In the genomic region with DNA sequence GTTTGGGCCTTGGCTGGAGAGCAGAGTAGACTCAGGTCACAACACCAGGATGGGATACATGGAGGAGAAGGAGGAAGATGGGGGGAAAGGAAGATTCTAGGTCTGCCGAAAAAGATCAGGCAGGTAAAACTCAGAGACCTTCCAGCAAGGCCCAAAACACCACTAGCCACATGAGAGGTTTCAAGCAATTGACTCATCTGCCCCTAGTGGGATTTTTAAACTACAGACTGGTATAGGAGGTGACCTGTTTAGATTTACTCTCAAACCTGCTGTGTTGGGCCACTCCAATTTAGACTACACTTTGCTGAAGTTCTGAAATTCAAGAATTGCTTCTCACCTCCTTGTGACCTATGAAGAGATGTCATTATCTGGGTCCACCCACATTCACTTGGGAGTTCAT, we compare ENCODE assay signal across 29 cellular contexts.
"Had no signal": no experiment of that assay in that cellular context is flagged by ENCODE, and none has a peak within 500 bp of the region (broad histone marks: within the 10 kb centered on the region; RNA-seq: fewer than 3 reads in every experiment).

No MANE protein-coding gene starts in this region.

- H3K27me3 Mint-ChIP-seq: activated CD8-positive, alpha-beta T cell treated with anti-CD3 and anti-CD28 coated beads for 36 hours; central memory CD8-positive, alpha-beta T cell had no signal

- H3K4me3 Mint-ChIP-seq: activated CD4-positive, alpha-beta T cell treated with anti-CD3 and anti-CD28 coated beads, Interleukin-2, amount 10 ng/mL, durations not matched to agents 24 days and 14 days; activated CD8-positive, alpha-beta T cell treated with anti-CD3 and anti-CD28 coated beads for 36 hours; activated naive CD4-positive, alpha-beta T cell treated with anti-CD3 and anti-CD28 coated beads, Interleukin-2, amount 50 U/mL, for 24 hours; activated naive CD8-positive, alpha-beta T cell treated with anti-CD3 and anti-CD28 coated beads, Interleukin-2, amount 10 ng/mL, durations not matched to agents 7 days and 5 days; activated T-cell treated with anti-CD3 and anti-CD28 coated beads, Interleukin-2, amount 50 U/mL, for 72 hours; activated T-helper 17 cell treated with anti-CD3 and anti-CD28 coated beads, Interleukin-2, amount 50 U/mL, for 72 hours; central memory CD8-positive, alpha-beta T cell had no signal

- H3K36me3 ChIP-seq: ascending aorta, cardiac muscle cell, WERI-Rb-1 had no signal

- H3K36me3 Mint-ChIP-seq: activated naive CD4-positive, alpha-beta T cell treated with anti-CD3 and anti-CD28 coated beads, Interleukin-2, amount 50 U/mL, for 24 hours; activated naive CD8-positive, alpha-beta T cell treated with anti-CD3 and anti-CD28 coated beads, Interleukin-2, amount 10 ng/mL, durations not matched to agents 7 days and 5 days had no signal

- DNase-seq: activated CD4-positive, alpha-beta T cell treated with anti-CD3 and anti-CD28 coated beads, Interleukin-2, amount 10 ng/mL, durations not matched to agents 24 days and 14 days; activated CD4-positive, alpha-beta T cell treated with anti-CD3 and anti-CD28 coated beads, Interleukin-2, amount 50 U/mL, for 4 hours; activated CD8-positive, alpha-beta T cell treated with anti-CD3 and anti-CD28 coated beads for 36 hours; activated effector memory CD4-positive, alpha-beta T cell treated with anti-CD3 and anti-CD28 coated beads, Interleukin-2, amount 50 U/mL, for 16 hours; activated naive CD4-positive, alpha-beta T cell treated with Interleukin-2 at 50 U/mL for 16 hours; activated naive CD8-positive, alpha-beta T cell treated with anti-CD3 and anti-CD28 coated beads, Interleukin-2, amount 10 ng/mL, durations not matched to agents 7 days and 5 days; activated T-cell treated with anti-CD3 and anti-CD28 coated beads, Interleukin-2, amount 50 U/mL, for 1 hour; activated T-cell treated with anti-CD3 and anti-CD28 coated beads, Interleukin-2, amount 50 U/mL, for 72 hours; amygdala; Karpas-422; KBM-7; NCI-H1048; NCI-H1417; NCI-H146; NCI-H187 treated with DMSO at 0.1 percent for 48 hours; NCI-H2081; NCI-H345; NCI-H524 treated with DMSO at 0.1 percent for 48 hours; Right ventricle myocardium superior; SW 1271; T-helper 1 cell; T-helper 2 cell; T-helper 9 cell; WERI-Rb-1 had no signal

- H3K9me3 ChIP-seq: ascending aorta had no signal

- H3K9me3 Mint-ChIP-seq: activated CD4-positive, alpha-beta T cell treated with anti-CD3 and anti-CD28 coated beads, Interleukin-2, amount 10 ng/mL, durations not matched to agents 24 days and 14 days; activated CD8-positive, alpha-beta T cell treated with anti-CD3 and anti-CD28 coated beads for 36 hours; activated naive CD4-positive, alpha-beta T cell treated with anti-CD3 and anti-CD28 coated beads, Interleukin-2, amount 50 U/mL, for 24 hours; activated naive CD8-positive, alpha-beta T cell treated with anti-CD3 and anti-CD28 coated beads, Interleukin-2, amount 10 ng/mL, durations not matched to agents 7 days and 5 days; activated T-cell treated with anti-CD3 and anti-CD28 coated beads, Interleukin-2, amount 50 U/mL, for 72 hours; activated T-helper 17 cell treated with anti-CD3 and anti-CD28 coated beads, Interleukin-2, amount 50 U/mL, for 72 hours; central memory CD8-positive, alpha-beta T cell had no signal

- H3K4me3 ChIP-seq: ascending aorta, cardiac muscle cell had no signal

- H3K4me1 ChIP-seq: ascending aorta had no signal

- H3K27ac ChIP-seq: ascending aorta, cardiac muscle cell, WERI-Rb-1 had no signal

- H3K27me3 ChIP-seq: ascending aorta, cardiac muscle cell had no signal

- H3K27ac Mint-ChIP-seq: activated CD4-positive, alpha-beta T cell treated with anti-CD3 and anti-CD28 coated beads, Interleukin-2, amount 10 ng/mL, durations not matched to agents 24 days and 14 days; activated CD8-positive, alpha-beta T cell treated with anti-CD3 and anti-CD28 coated beads for 36 hours; activated naive CD4-positive, alpha-beta T cell treated with anti-CD3 and anti-CD28 coated beads, Interleukin-2, amount 50 U/mL, for 24 hours; activated naive CD8-positive, alpha-beta T cell treated with anti-CD3 and anti-CD28 coated beads, Interleukin-2, amount 10 ng/mL, durations not matched to agents 7 days and 5 days; activated T-cell treated with anti-CD3 and anti-CD28 coated beads, Interleukin-2, amount 50 U/mL, for 72 hours; activated T-helper 17 cell treated with anti-CD3 and anti-CD28 coated beads, Interleukin-2, amount 50 U/mL, for 72 hours had no signal

- H3K4me1 Mint-ChIP-seq: activated CD4-positive, alpha-beta T cell treated with anti-CD3 and anti-CD28 coated beads, Interleukin-2, amount 10 ng/mL, durations not matched to agents 24 days and 14 days; activated naive CD4-positive, alpha-beta T cell treated with anti-CD3 and anti-CD28 coated beads, Interleukin-2, amount 50 U/mL, for 24 hours; activated naive CD8-positive, alpha-beta T cell treated with anti-CD3 and anti-CD28 coated beads, Interleukin-2, amount 10 ng/mL, durations not matched to agents 7 days and 5 days; activated T-helper 17 cell treated with anti-CD3 and anti-CD28 coated beads, Interleukin-2, amount 50 U/mL, for 72 hours; central memory CD8-positive, alpha-beta T cell had no signal

- ATAC-seq: activated CD8-positive, alpha-beta T cell treated with anti-CD3 and anti-CD28 coated beads for 36 hours; activated T-cell treated with anti-CD3 and anti-CD28 coated beads, Interleukin-2, amount 50 U/mL, for 72 hours; activated T-helper 17 cell treated with anti-CD3 and anti-CD28 coated beads, Interleukin-2, amount 50 U/mL, for 72 hours had no signal
